ENCODE assay signal across 13 cellular contexts in the genomic region with DNA sequence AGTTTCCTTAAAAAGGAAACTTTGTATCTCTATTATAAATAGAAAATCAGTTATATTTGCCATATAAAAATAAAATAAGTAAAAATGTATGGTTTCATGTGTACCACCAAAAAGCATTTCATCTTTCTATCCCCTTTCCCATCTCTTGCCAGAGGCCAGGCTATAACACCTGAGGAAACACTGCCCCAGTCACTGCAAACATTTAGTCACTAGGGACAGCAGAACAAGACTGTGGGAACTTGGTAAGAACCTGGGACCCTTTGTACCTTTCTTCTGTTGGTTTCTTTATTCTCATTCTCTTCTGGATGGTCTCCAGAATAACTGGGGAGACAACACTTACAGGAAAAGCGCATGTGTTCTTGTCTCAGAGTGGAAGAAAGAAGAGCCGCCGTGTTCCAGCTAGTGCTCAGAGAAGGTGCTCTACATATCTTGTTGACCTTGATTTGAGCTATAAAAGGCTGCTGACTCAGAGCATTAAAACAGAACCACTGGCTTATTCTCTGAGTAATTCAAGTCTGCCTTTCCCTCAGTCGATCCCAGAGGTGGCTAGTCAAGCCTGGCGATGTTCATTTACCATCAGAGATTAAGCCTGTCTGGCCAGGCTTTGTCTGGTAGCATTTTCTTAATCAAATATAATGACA.
DNase-seq lines count a peak whose midpoint lies in the region; FAIRE-seq and TF ChIP-seq lines count a peak whose summit lies in the region.
"Had no signal": no experiment of that assay in that cellular context is flagged by ENCODE, and none has a peak within 500 bp of the region (broad histone marks: within the 10 kb centered on the region; RNA-seq: fewer than 3 reads in every experiment).

No MANE protein-coding gene starts in this region.

- CTCF ChIA-PET in activated naive CD4-positive, alpha-beta T cell treated with anti-CD3 and anti-CD28 coated beads, Interleukin-2, amount 10 ng/mL, durations not matched to agents 7 days and 5 days (lab: Charles Lee), result no interaction called here

- intact Hi-C loops in ovary (cut with DNase I), result no loop called here

- no peaks in the 10 kb centered on the region for H3K36me3 Mint-ChIP-seq in activated naive CD4-positive, alpha-beta T cell treated with anti-CD3 and anti-CD28 coated beads, Interleukin-2, amount 10 ng/mL, durations not matched to agents 7 days and 5 days
- H3K36me3 Mint-ChIP-seq: CD4-positive, CD25-positive, alpha-beta regulatory T cell had no signal

- no peaks in the 10 kb centered on the region for H3K36me3 ChIP-seq in ovary
- H3K36me3 ChIP-seq: upper lobe of left lung had no signal

- 21 to 34% (median 22%) methylated on average over 5 of the region's 5 CpGs for WGBS in ovary, 3 donors

- no peak overlapping the region for H3K27ac Mint-ChIP-seq in activated naive CD4-positive, alpha-beta T cell treated with anti-CD3 and anti-CD28 coated beads, Interleukin-2, amount 10 ng/mL, durations not matched to agents 7 days and 5 days
- H3K27ac Mint-ChIP-seq: CD4-positive, CD25-positive, alpha-beta regulatory T cell had no signal

- TF ChIP-seq CTCF in AG09309 (IDR thresholded peaks at IDR 0.05; ENCODE audit: control insufficient read depth, insufficient read depth, low read depth, low read length, missing control alignments), result no peak
- TF ChIP-seq CTCF in ovary (IDR thresholded peaks at IDR 0.05), result no peak

- DNase-seq in AG09309 (ENCODE audit: low read depth) (peak; percentile 67), RCC 7860 (ENCODE audit: low spot score) (peak; percentile 74), fibroblast of peridontal ligament (ENCODE audit: extremely low read depth) (peak; percentile 66), ovary (peak; percentile 39 to 61 (median 56)), NCI-H2107 treated with DMSO at 0.1 percent for 48 hours (lab: John Stamatoyannopoulos, UW; ENCODE audit: unreplicated experiment) (no peak), NCI-H748 treated with DMSO at 0.1 percent for 48 hours (lab: John Stamatoyannopoulos, UW) (no peak), amygdala (lab: John Stamatoyannopoulos, UW) (no peak)
- no peak for DNase-seq in activated naive CD4-positive, alpha-beta T cell treated with anti-CD3 and anti-CD28 coated beads, Interleukin-2, amount 10 ng/mL, durations not matched to agents 7 days and 5 days
- DNase-seq: CD4-positive, CD25-positive, alpha-beta regulatory T cell; KG1; kidney had no signal

- no peaks in the 10 kb centered on the region for H3K27me3 Mint-ChIP-seq in activated naive CD4-positive, alpha-beta T cell treated with anti-CD3 and anti-CD28 coated beads, Interleukin-2, amount 10 ng/mL, durations not matched to agents 7 days and 5 days
- H3K27me3 Mint-ChIP-seq: CD4-positive, CD25-positive, alpha-beta regulatory T cell had no signal

- H3K4me1 ChIP-seq in ovary (ENCODE audit: insufficient read depth), result peaks cover 11% of the 10 kb centered on the region

- peak overlapping the region in 1 of 2 donors; percentile 54 for H3K27ac ChIP-seq in ovary
- H3K27ac ChIP-seq: upper lobe of left lung had no signal

- H3K27me3 ChIP-seq in ovary, result no peaks in the 10 kb centered on the region
- H3K27me3 ChIP-seq: upper lobe of left lung had no signal

- peak; percentile 91 for FAIRE-seq in RCC 7860 (lab: Jason Lieb, UNC)
- FAIRE-seq: GM18507, kidney had no signal

- no peak overlapping the region for H3K4me3 ChIP-seq in AG09309 (ENCODE audit: control insufficient read depth, low read depth, low read length)
- no peak overlapping the region for H3K4me3 ChIP-seq in ovary
- H3K4me3 ChIP-seq: upper lobe of left lung had no signal

- no peak for TF ChIP-seq POLR2A in ovary (IDR thresholded peaks at IDR 0.05)

- TF ChIP-seq EP300 in ovary (IDR thresholded peaks at IDR 0.05), result no peak

- no peaks in the 10 kb centered on the region for H3K4me1 Mint-ChIP-seq in activated naive CD4-positive, alpha-beta T cell treated with anti-CD3 and anti-CD28 coated beads, Interleukin-2, amount 10 ng/mL, durations not matched to agents 7 days and 5 days
- H3K4me1 Mint-ChIP-seq: CD4-positive, CD25-positive, alpha-beta regulatory T cell had no signal

- H3K9me3 Mint-ChIP-seq in activated naive CD4-positive, alpha-beta T cell treated with anti-CD3 and anti-CD28 coated beads, Interleukin-2, amount 10 ng/mL, durations not matched to agents 7 days and 5 days, result no peaks in the 10 kb centered on the region
- H3K9me3 Mint-ChIP-seq: CD4-positive, CD25-positive, alpha-beta regulatory T cell had no signal

- no peaks in the 10 kb centered on the region for H3K9me3 ChIP-seq in ovary
- H3K9me3 ChIP-seq: upper lobe of left lung had no signal

- no peak overlapping the region for H3K4me3 Mint-ChIP-seq in activated naive CD4-positive, alpha-beta T cell treated with anti-CD3 and anti-CD28 coated beads, Interleukin-2, amount 10 ng/mL, durations not matched to agents 7 days and 5 days
- H3K4me3 Mint-ChIP-seq: CD4-positive, CD25-positive, alpha-beta regulatory T cell had no signal

Comparison
In these comparisons a context has a peak if more than half of its experiments do, and no peak if none do; other contexts are left out.
1. DNase-seq: peak in AG09309 (single experiment), RCC 7860 (single experiment), fibroblast of peridontal ligament (single experiment) and ovary (5 of 5); none in activated naive CD4-positive, alpha-beta T cell treated with anti-CD3 and anti-CD28 coated beads, Interleukin-2, amount 10 ng/mL, durations not matched to agents 7 days and 5 days (single experiment), NCI-H2107 treated with DMSO at 0.1 percent for 48 hours (single experiment), NCI-H748 treated with DMSO at 0.1 percent for 48 hours (single experiment) and amygdala (0 of 56).